In the genomic region with DNA sequence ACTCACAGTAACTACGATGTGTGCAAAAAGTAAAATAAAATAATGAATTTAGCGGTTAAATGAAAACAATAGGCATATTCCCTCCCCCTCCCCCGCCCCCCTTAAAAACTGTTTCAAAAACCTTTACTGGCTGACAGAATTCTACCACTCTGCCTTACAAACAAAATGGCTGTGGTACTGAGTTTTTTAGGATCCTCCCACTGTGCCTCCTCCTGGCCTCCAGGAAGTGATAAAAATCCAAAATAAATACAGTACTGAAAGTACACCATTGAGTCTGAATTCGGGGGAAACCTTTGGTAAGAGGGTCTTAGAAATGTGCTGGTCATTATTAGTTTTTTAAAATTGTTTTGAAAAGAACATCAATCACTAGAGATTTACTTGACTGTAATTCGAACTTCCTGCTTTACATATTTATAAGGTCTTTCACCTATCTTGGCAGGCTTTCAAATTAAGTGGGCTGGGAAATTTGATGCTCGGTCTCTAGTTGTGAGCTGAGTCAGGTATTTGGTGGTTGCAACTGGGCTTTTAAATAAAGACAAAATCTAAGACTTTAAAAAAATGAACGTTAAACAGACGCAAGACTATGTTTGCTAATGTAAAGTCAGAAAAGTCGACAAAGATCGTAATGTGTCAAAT, we compare ENCODE assay signal across 8 cellular contexts. TPM values are rescaled to one million over a fixed set of nuclear protein-coding genes. Genes with fewer than 3 reads are reported as not detected.
DNase-seq lines count a peak whose midpoint lies in the region; ATAC-seq and TF ChIP-seq lines count a peak whose summit lies in the region.

No MANE protein-coding gene starts in this region.

- no peak overlapping the region for H2AK5ac ChIP-seq in trophoblast cell (ENCODE audit: low read length)

- no peak overlapping the region for H3K4ac ChIP-seq in trophoblast cell (ENCODE audit: low read depth, low read length)

- ATAC-seq in CD4-positive, alpha-beta T cell (ENCODE audit: poor library complexity) = peak; percentile 31
- peak; percentile 61 for ATAC-seq in WTC11
- no peak for ATAC-seq in GM18870 (IDR thresholded peaks at IDR 0.05; ENCODE audit: unreplicated experiment)

- H3K9ac ChIP-seq in trophoblast cell (ENCODE audit: low read length) = no peak overlapping the region

- no peak overlapping the region for H4K12ac ChIP-seq in trophoblast cell (ENCODE audit: low read depth, low read length)

- TF ChIP-seq CTCF in CD4-positive, alpha-beta T cell (IDR thresholded peaks at IDR 0.05) = no peak
- no peak for TF ChIP-seq CTCF in WTC11 (IDR thresholded peaks at IDR 0.05)

- H2BK5ac ChIP-seq in trophoblast cell (ENCODE audit: low read depth, low read length, poor library complexity) = no peak overlapping the region

- H3K79me2 ChIP-seq in trophoblast cell (ENCODE audit: control insufficient read depth, insufficient read depth, low read length, poor library complexity) = no peaks in the 10 kb centered on the region

- H4K8ac ChIP-seq in trophoblast cell (ENCODE audit: low read depth, low read length) = no peak overlapping the region

- no peak overlapping the region for H3K23ac ChIP-seq in trophoblast cell (ENCODE audit: low read length)

- H3K9me3 Mint-ChIP-seq in CD4-positive, alpha-beta T cell = no peaks in the 10 kb centered on the region
- no peaks in the 10 kb centered on the region for H3K9me3 Mint-ChIP-seq in WTC11

- H4K91ac ChIP-seq in trophoblast cell (ENCODE audit: low read depth, low read length) = no peak overlapping the region

- no peak overlapping the region for H3K14ac ChIP-seq in trophoblast cell (ENCODE audit: low read length)

- H3K27me3 ChIP-seq in CD4-positive, alpha-beta T cell (ENCODE audit: control insufficient read depth, insufficient read depth, low read length) = no peaks in the 10 kb centered on the region
- H3K27me3 ChIP-seq in trophoblast cell (ENCODE audit: insufficient read depth, low read length) = no peaks in the 10 kb centered on the region

- H3K4me3 Mint-ChIP-seq in CD4-positive, alpha-beta T cell = no peak overlapping the region
- H3K4me3 Mint-ChIP-seq in WTC11 = no peak overlapping the region

- peaks cover 5% of the 10 kb centered on the region for H3K36me3 Mint-ChIP-seq in CD4-positive, alpha-beta T cell (ENCODE audit: low read depth)
- no peaks in the 10 kb centered on the region for H3K36me3 Mint-ChIP-seq in WTC11

- CTCF ChIA-PET in CD4-positive, alpha-beta T cell (lab: Charles Lee) = interaction anchor here (1.0 to 4.9 kb wide), 4 partner anchors 12 to 66 kb away, joined by 3 to 30 read pairs (median 10); a partner anchor contains a TSS
- CTCF ChIA-PET in WTC11 (lab: Charles Lee) = interaction anchor here (1.4 kb wide), 1 partner anchor 12 kb away, joined by 4 read pairs; no protein-coding TSS in a partner anchor

- no CpG with 5 or more reads among the region's 10 CpGs for WGBS in trophoblast cell (ENCODE audit: extremely low coverage, insufficient coverage, insufficient read length)

- peak overlapping the region; percentile 79 for H3K4me2 ChIP-seq in trophoblast cell (ENCODE audit: low read length)

- peaks cover 12% of the 10 kb centered on the region for H3K4me1 Mint-ChIP-seq in CD4-positive, alpha-beta T cell (ENCODE audit: low read depth)
- peaks cover 9% of the 10 kb centered on the region for H3K4me1 Mint-ChIP-seq in WTC11

- intact Hi-C loops in CD4-positive, alpha-beta T cell (cut with DNase I, micrococcal nuclease) = loop anchor here in 1 of 2 experiments (2.0 to 10.0 kb wide), 4 partner anchors 47 to 625 kb away; a partner anchor contains a TSS

- POLR2A ChIA-PET in CD4-positive, alpha-beta T cell (lab: Charles Lee) = interaction anchor here (0.6 to 7.8 kb wide), 39 partner anchors 8 to 1678 kb away, joined by 3 to 109 read pairs (median 4); a partner anchor contains a TSS
- POLR2A ChIA-PET in WTC11 (lab: Charles Lee) = interaction anchor here (1.0 to 1.1 kb wide), 3 partner anchors 27 to 34 kb away, joined by 3 to 4 read pairs (median 4); no protein-coding TSS in a partner anchor

- no peaks in the 10 kb centered on the region for H3K36me3 ChIP-seq in trophoblast cell (ENCODE audit: control insufficient read depth in 1 of 2, insufficient read depth in 2 of 2, low read length in 2 of 2)

- H3K27ac ChIP-seq in CD4-positive, alpha-beta T cell (ENCODE audit: low read depth, low read length) = peak overlapping the region; percentile 81
- H3K27ac ChIP-seq in trophoblast cell (ENCODE audit: low read depth, low read length) = no peak overlapping the region

- no peak overlapping the region for H2BK120ac ChIP-seq in trophoblast cell (ENCODE audit: insufficient read depth, low read length, poor library complexity)

- H3K79me1 ChIP-seq in trophoblast cell (ENCODE audit: low read length) = peaks cover 2% of the 10 kb centered on the region

- peak in 1 of 10 experiments; percentile 5 for DNase-seq in CD4-positive, alpha-beta T cell
- DNase-seq in H4 (ENCODE audit: low spot score) (peak; percentile 37), NCI-H2029 (lab: John Stamatoyannopoulos, UW) (peak; percentile 52), WTC11 (ENCODE audit: low spot score) (no peak), glomerular visceral epithelial cell (ENCODE audit: extremely low spot score) (peak; percentile 38), trophoblast cell (peak in 1 of 2 donors; percentile 61)
- no peak for DNase-seq in stimulated activated CD4-positive, alpha-beta T cell treated with anti-CD3 and anti-CD28 coated beads, Interleukin-15, amount 100 ng/mL, for 24 hours

- no peak overlapping the region for H3K18ac ChIP-seq in trophoblast cell (ENCODE audit: low read length)

- H3K27ac Mint-ChIP-seq in CD4-positive, alpha-beta T cell = no peak overlapping the region
- H3K27ac Mint-ChIP-seq in WTC11 = no peak overlapping the region

- no peaks in the 10 kb centered on the region for H3K27me3 Mint-ChIP-seq in CD4-positive, alpha-beta T cell
- H3K27me3 Mint-ChIP-seq in WTC11 (ENCODE audit: low read depth) = no peaks in the 10 kb centered on the region

- no peaks in the 10 kb centered on the region for H3K9me3 ChIP-seq in CD4-positive, alpha-beta T cell (ENCODE audit: control insufficient read depth, low read length)
- H3K9me3 ChIP-seq in trophoblast cell (ENCODE audit: insufficient read depth, low read depth, low read length) = no peaks in the 10 kb centered on the region

- H3K4me3 ChIP-seq in trophoblast cell (ENCODE audit: low read depth, low read length) = no peak overlapping the region

- no peak overlapping the region for H2BK12ac ChIP-seq in trophoblast cell (ENCODE audit: low read length)

- H2AFZ ChIP-seq in trophoblast cell (ENCODE audit: insufficient read depth, low read length, poor library complexity) = no peak overlapping the region

- H3K4me1 ChIP-seq in trophoblast cell (ENCODE audit: control insufficient read depth in 1 of 2, insufficient read depth in 2 of 2, low read length in 2 of 2) = peaks cover 0 to 2% of the 10 kb centered on the region in 2 experiments

TF ChIP-seq in WTC11, 78 proteins besides CTCF, POLR2A, EP300 and RAD21 (continues in another document):
- no peak for TF ChIP-seq FOXK1 (CRISPR knock-in tag; IDR thresholded peaks at IDR 0.05)
- TF ChIP-seq, protein P1, sequence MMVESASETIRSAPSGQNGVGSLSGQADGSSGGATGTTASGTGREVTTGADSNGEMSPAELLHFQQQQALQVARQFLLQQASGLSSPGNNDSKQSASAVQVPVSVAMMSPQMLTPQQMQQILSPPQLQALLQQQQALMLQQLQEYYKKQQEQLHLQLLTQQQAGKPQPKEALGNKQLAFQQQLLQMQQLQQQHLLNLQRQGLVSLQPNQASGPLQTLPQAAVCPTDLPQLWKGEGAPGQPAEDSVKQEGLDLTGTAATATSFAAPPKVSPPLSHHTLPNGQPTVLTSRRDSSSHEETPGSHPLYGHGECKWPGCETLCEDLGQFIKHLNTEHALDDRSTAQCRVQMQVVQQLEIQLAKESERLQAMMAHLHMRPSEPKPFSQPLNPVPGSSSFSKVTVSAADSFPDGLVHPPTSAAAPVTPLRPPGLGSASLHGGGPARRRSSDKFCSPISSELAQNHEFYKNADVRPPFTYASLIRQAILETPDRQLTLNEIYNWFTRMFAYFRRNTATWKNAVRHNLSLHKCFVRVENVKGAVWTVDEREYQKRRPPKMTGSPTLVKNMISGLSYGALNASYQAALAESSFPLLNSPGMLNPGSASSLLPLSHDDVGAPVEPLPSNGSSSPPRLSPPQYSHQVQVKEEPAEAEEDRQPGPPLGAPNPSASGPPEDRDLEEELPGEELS (CRISPR knock-in tag; IDR thresholded peaks at IDR 0.05) = no peak
- TF ChIP-seq, protein P2, sequence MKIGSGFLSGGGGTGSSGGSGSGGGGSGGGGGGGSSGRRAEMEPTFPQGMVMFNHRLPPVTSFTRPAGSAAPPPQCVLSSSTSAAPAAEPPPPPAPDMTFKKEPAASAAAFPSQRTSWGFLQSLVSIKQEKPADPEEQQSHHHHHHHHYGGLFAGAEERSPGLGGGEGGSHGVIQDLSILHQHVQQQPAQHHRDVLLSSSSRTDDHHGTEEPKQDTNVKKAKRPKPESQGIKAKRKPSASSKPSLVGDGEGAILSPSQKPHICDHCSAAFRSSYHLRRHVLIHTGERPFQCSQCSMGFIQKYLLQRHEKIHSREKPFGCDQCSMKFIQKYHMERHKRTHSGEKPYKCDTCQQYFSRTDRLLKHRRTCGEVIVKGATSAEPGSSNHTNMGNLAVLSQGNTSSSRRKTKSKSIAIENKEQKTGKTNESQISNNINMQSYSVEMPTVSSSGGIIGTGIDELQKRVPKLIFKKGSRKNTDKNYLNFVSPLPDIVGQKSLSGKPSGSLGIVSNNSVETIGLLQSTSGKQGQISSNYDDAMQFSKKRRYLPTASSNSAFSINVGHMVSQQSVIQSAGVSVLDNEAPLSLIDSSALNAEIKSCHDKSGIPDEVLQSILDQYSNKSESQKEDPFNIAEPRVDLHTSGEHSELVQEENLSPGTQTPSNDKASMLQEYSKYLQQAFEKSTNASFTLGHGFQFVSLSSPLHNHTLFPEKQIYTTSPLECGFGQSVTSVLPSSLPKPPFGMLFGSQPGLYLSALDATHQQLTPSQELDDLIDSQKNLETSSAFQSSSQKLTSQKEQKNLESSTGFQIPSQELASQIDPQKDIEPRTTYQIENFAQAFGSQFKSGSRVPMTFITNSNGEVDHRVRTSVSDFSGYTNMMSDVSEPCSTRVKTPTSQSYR (CRISPR knock-in tag; IDR thresholded peaks at IDR 0.05) = no peak
- no peak for TF ChIP-seq ZNF396 (CRISPR knock-in tag; IDR thresholded peaks at IDR 0.05; ENCODE audit: borderline replicate concordance)

RNA-seq across cellular contexts. Expression of a gene that starts 32.5 kb away (rescaled TPM):
- 100 to 1,000 TPM; 173 to 181 TPM for total RNA-seq in CD4-positive, alpha-beta T cell
- 8.2 and 9.4 TPM in 2 replicates for total RNA-seq in H4 (2014; rRNA removed; shearing (Covaris generic))
- 22.2 to 23.1 TPM (median 22.5 TPM) in 3 replicates for total RNA-seq in WTC11 (2021)
- polyA plus RNA-seq in trophoblast cell (2013) = 20.2 and 21.7 TPM in 2 replicates

Comparison
In these comparisons a context has a peak if more than half of its experiments do, and no peak if none do; other contexts are left out.
1. DNase-seq: peak in H4 (single experiment), NCI-H2029 (single experiment) and glomerular visceral epithelial cell (single experiment); none in WTC11 (single experiment) and stimulated activated CD4-positive, alpha-beta T cell treated with anti-CD3 and anti-CD28 coated beads, Interleukin-15, amount 100 ng/mL, for 24 hours (single experiment).